ENCODE assay signal across 8 cellular contexts in genomic region chr10:96292971-96293909, GRCh38. TPM values are rescaled to one million over a fixed set of nuclear protein-coding genes. Genes with fewer than 3 reads are reported as not detected.
A peak's percentile ranks its signal among the peaks of the same experiment; 100 is the strongest.
DNase-seq lines count a peak whose midpoint lies in the region; ATAC-seq and TF ChIP-seq lines count a peak whose summit lies in the region.

No MANE protein-coding gene starts in this region.

- no peak overlapping the region for H3K27ac Mint-ChIP-seq in activated T-cell treated with anti-CD3 and anti-CD28 coated beads, Interleukin-2, amount 50 U/mL, for 72 hours

- TF ChIP-seq POLR2A in suprapubic skin (IDR thresholded peaks at IDR 0.05) = no peak

- peak; percentile 7 to 14 for DNase-seq in activated T-cell treated with anti-CD3 and anti-CD28 coated beads, Interleukin-2, amount 50 U/mL, for 72 hours
- no peak for DNase-seq in activated T-cell treated with anti-CD3 and anti-CD28 coated beads, Interleukin-2, amount 50 U/mL, for 4 hours
- DNase-seq in HAP-1 (ENCODE audit: low spot score in 2 of 2) = peak; percentile 20 to 47
- DNase-seq in NCI-H1694 (lab: John Stamatoyannopoulos, UW) = peak; percentile 31
- no peak for DNase-seq in ascending aorta (ENCODE audit: low spot score in 2 of 2)
- peak; percentile 57 for DNase-seq in iPS-NIHi7 (ENCODE audit: extremely low spot score)
- no peak for DNase-seq in suprapubic skin (ENCODE audit: low spot score in 2 of 2)

- ATAC-seq in activated T-cell treated with anti-CD3 and anti-CD28 coated beads, Interleukin-2, amount 50 U/mL, for 72 hours (replicated peaks in 1 of 2) = peak; percentile 58 to 71
- ATAC-seq in activated T-cell treated with anti-CD3 and anti-CD28 coated beads, Interleukin-2, amount 50 U/mL, for 4 hours = no peak
- no peak for ATAC-seq in GM18520 (IDR thresholded peaks at IDR 0.05; ENCODE audit: unreplicated experiment)

- TF ChIP-seq EP300 in suprapubic skin (IDR thresholded peaks at IDR 0.05) = no peak

- H3K9me3 ChIP-seq in HAP-1 (no peaks in the 10 kb centered on the region), ascending aorta (no peaks in the 10 kb centered on the region), suprapubic skin (no peaks in the 10 kb centered on the region)

- no peaks in the 10 kb centered on the region for H3K27me3 Mint-ChIP-seq in activated T-cell treated with anti-CD3 and anti-CD28 coated beads, Interleukin-2, amount 50 U/mL, for 72 hours (ENCODE audit: low read depth)
- peaks cover 10% of the 10 kb centered on the region for H3K27me3 Mint-ChIP-seq in activated T-cell treated with anti-CD3 and anti-CD28 coated beads, Interleukin-2, amount 50 U/mL, for 4 hours (ENCODE audit: low read depth)

- in situ Hi-C loops in HAP-1 (cut with MboI; ENCODE audit: low sequenced_read_pairs) = no loop called here

- no peaks in the 10 kb centered on the region for H3K36me3 Mint-ChIP-seq in activated T-cell treated with anti-CD3 and anti-CD28 coated beads, Interleukin-2, amount 50 U/mL, for 72 hours (ENCODE audit: insufficient read depth in 2 of 2)
- H3K36me3 Mint-ChIP-seq in activated T-cell treated with anti-CD3 and anti-CD28 coated beads, Interleukin-2, amount 50 U/mL, for 4 hours (ENCODE audit: insufficient read depth) = no peaks in the 10 kb centered on the region

- WGBS in suprapubic skin = 40% methylated on average over 7 of the region's 7 CpGs

- no peaks in the 10 kb centered on the region for H3K9me3 Mint-ChIP-seq in activated T-cell treated with anti-CD3 and anti-CD28 coated beads, Interleukin-2, amount 50 U/mL, for 72 hours
- H3K9me3 Mint-ChIP-seq in activated T-cell treated with anti-CD3 and anti-CD28 coated beads, Interleukin-2, amount 50 U/mL, for 4 hours = no peaks in the 10 kb centered on the region

- no peak overlapping the region for H3K4me3 ChIP-seq in HAP-1
- H3K4me3 ChIP-seq in ascending aorta = no peak overlapping the region
- H3K4me3 ChIP-seq in suprapubic skin = no peak overlapping the region

- H3K27ac ChIP-seq in ascending aorta (no peak overlapping the region), suprapubic skin (no peak overlapping the region)

- H3K36me3 ChIP-seq in HAP-1 (replicated peaks) = no peaks in the 10 kb centered on the region; the same call in 1 of the 2 replicates
- no peaks in the 10 kb centered on the region for H3K36me3 ChIP-seq in ascending aorta
- H3K36me3 ChIP-seq in suprapubic skin = no peaks in the 10 kb centered on the region

- TF ChIP-seq CTCF in ascending aorta (IDR thresholded peaks at IDR 0.05) (peak; percentile 63 to 80 (median 71)), suprapubic skin (IDR thresholded peaks at IDR 0.05) (peak; percentile 49 to 55)

- intact Hi-C loops in ascending aorta (cut with DNase I) = loop anchor here (1.0 to 2.0 kb wide), 2 partner anchors 63 to 276 kb away; no protein-coding TSS in a partner anchor

- H3K4me3 Mint-ChIP-seq in activated T-cell treated with anti-CD3 and anti-CD28 coated beads, Interleukin-2, amount 50 U/mL, for 72 hours = no peak overlapping the region
- H3K4me3 Mint-ChIP-seq in activated T-cell treated with anti-CD3 and anti-CD28 coated beads, Interleukin-2, amount 50 U/mL, for 4 hours = no peak overlapping the region

- peaks cover 11% of the 10 kb centered on the region; the same call in 1 of the 2 replicates for H3K27me3 ChIP-seq in HAP-1 (ENCODE audit: low read depth)
- no peaks in the 10 kb centered on the region for H3K27me3 ChIP-seq in ascending aorta
- H3K27me3 ChIP-seq in suprapubic skin = peaks cover 9% of the 10 kb centered on the region

- peaks cover 22% of the 10 kb centered on the region for H3K4me1 Mint-ChIP-seq in activated T-cell treated with anti-CD3 and anti-CD28 coated beads, Interleukin-2, amount 50 U/mL, for 72 hours (ENCODE audit: low read depth)
- peaks cover 16% of the 10 kb centered on the region for H3K4me1 Mint-ChIP-seq in activated T-cell treated with anti-CD3 and anti-CD28 coated beads, Interleukin-2, amount 50 U/mL, for 4 hours (ENCODE audit: low read depth)

- H3K4me1 ChIP-seq in HAP-1 = no peaks in the 10 kb centered on the region
- H3K4me1 ChIP-seq in ascending aorta = peaks cover under 1 to 3% of the 10 kb centered on the region in 2 donors
- peaks cover 4% of the 10 kb centered on the region for H3K4me1 ChIP-seq in suprapubic skin

RNA-seq across cellular contexts. Expression of gene DNTT, which starts 11.0 kb away (rescaled TPM):
- total RNA-seq in activated T-cell treated with anti-CD3 and anti-CD28 coated beads, Interleukin-2, amount 50 U/mL, for 72 hours = not detected
- not detected for total RNA-seq in activated T-cell treated with anti-CD3 and anti-CD28 coated beads, Interleukin-2, amount 50 U/mL, for 4 hours
- total RNA-seq in ascending aorta (not detected), suprapubic skin (not detected)

RNA-seq across cellular contexts. Expression of gene BLNK, which starts 21.9 kb away (rescaled TPM):
- total RNA-seq in activated T-cell treated with anti-CD3 and anti-CD28 coated beads, Interleukin-2, amount 50 U/mL, for 72 hours = under 1 TPM in 1 of 2 donors, not detected in 1; 0.69 TPM
- under 1 TPM in 2 of 3 donors, not detected in 1; 0.13 to 0.95 TPM for total RNA-seq in activated T-cell treated with anti-CD3 and anti-CD28 coated beads, Interleukin-2, amount 50 U/mL, for 4 hours
- total RNA-seq in ascending aorta (not detected), suprapubic skin (1 to 10 TPM; 4.7 to 9.7 (median 5.7) TPM)

Comparison
In these comparisons a context has a peak if more than half of its experiments do, and no peak if none do; other contexts are left out.
1. ATAC-seq: peak in activated T-cell treated with anti-CD3 and anti-CD28 coated beads, Interleukin-2, amount 50 U/mL, for 72 hours (2 of 2); none in activated T-cell treated with anti-CD3 and anti-CD28 coated beads, Interleukin-2, amount 50 U/mL, for 4 hours (0 of 2) and GM18520 (single experiment).
2. DNase-seq: peak in activated T-cell treated with anti-CD3 and anti-CD28 coated beads, Interleukin-2, amount 50 U/mL, for 72 hours (2 of 2), HAP-1 (2 of 2), NCI-H1694 (single experiment) and iPS-NIHi7 (single experiment); none in activated T-cell treated with anti-CD3 and anti-CD28 coated beads, Interleukin-2, amount 50 U/mL, for 4 hours (single experiment), ascending aorta (0 of 2) and suprapubic skin (0 of 2).